Comparison of ENCODE assay signal across 25 cellular contexts in genomic region chrX:15864629-15865028, GRCh38. TPM values are rescaled to one million over a fixed set of nuclear protein-coding genes. Genes with fewer than 3 reads are reported as not detected.
DNase-seq lines count a peak whose midpoint lies in the region; ATAC-seq and TF ChIP-seq lines count a peak whose summit lies in the region.
"Had no signal": no experiment of that assay in that cellular context is flagged by ENCODE, and none has a peak within 500 bp of the region (broad histone marks: within the 10 kb centered on the region; RNA-seq: fewer than 3 reads in every experiment).

No MANE protein-coding gene starts in this region.

- no peaks in the 10 kb centered on the region for H3K4me1 Mint-ChIP-seq in natural killer cell
- H3K4me1 Mint-ChIP-seq: activated CD4-positive, alpha-beta memory T cell treated with anti-CD3 and anti-CD28 coated beads, Interleukin-2, amount 10 ng/mL, durations not matched to agents 7 days and 5 days; IgD-negative memory B cell; naive B cell; stimulated activated naive CD8-positive, alpha-beta T cell treated with anti-CD3 and anti-CD28 coated beads, Interleukin-15, amount 100 ng/mL, for 72 hours had no signal

- H3K27ac Mint-ChIP-seq in natural killer cell: no peak overlapping the region
- H3K27ac Mint-ChIP-seq: activated CD4-positive, alpha-beta memory T cell treated with anti-CD3 and anti-CD28 coated beads, Interleukin-2, amount 10 ng/mL, durations not matched to agents 7 days and 5 days; IgD-negative memory B cell; naive B cell; stimulated activated naive CD8-positive, alpha-beta T cell treated with anti-CD3 and anti-CD28 coated beads, Interleukin-15, amount 100 ng/mL, for 72 hours had no signal

- DNase-seq in ELR (ENCODE audit: low read depth) (peak; percentile 64), M059J (ENCODE audit: low read depth) (peak; percentile 49), brain microvascular endothelial cell (peak; percentile 25), psoas muscle (no peak), natural killer cell (no peak)
- DNase-seq: activated CD4-positive, alpha-beta memory T cell treated with anti-CD3 and anti-CD28 coated beads, Interleukin-2, amount 10 ng/mL, durations not matched to agents 7 days and 5 days; activated naive CD4-positive, alpha-beta T cell treated with Interleukin-2 at 50 U/mL for 16 hours; aorta; DMS79 treated with DMSO at 0.1 percent for 48 hours; effector CD8-positive, alpha-beta T cell; MM.1S; naive B cell; NCI-H1436 treated with DMSO at 0.1 percent for 48 hours; NCI-H2171 treated with DMSO at 0.1 percent for 48 hours; SIG-M5; stimulated activated CD4-positive, alpha-beta T cell treated with anti-CD3 and anti-CD28 coated beads, Interleukin-12 subunit alpha, Interleukin-12 subunit beta, amount 100 ng/mL, for 4 hours; stimulated activated naive CD8-positive, alpha-beta T cell treated with anti-CD3 and anti-CD28 coated beads, Interleukin-15, amount 100 ng/mL, for 72 hours; tibial artery had no signal

- intact Hi-C loops in psoas muscle (cut with DNase I): no loop called here
- intact Hi-C loops in natural killer cell (cut with micrococcal nuclease): no loop called here

- H3K36me3 ChIP-seq in brain microvascular endothelial cell (replicated peaks): no peaks in the 10 kb centered on the region
- H3K36me3 ChIP-seq in psoas muscle (ENCODE audit: insufficient read depth in 1 of 2, low read depth in 1 of 2): no peaks in the 10 kb centered on the region
- H3K36me3 ChIP-seq: esophagus muscularis mucosa, tibial artery had no signal

- in situ Hi-C loops in brain microvascular endothelial cell (cut with HindIII; ENCODE audit: low pct_ligation_motif_present, low sequenced_read_pairs): no loop called here

- H3K36me3 Mint-ChIP-seq in natural killer cell: no peaks in the 10 kb centered on the region
- H3K36me3 Mint-ChIP-seq: naive B cell had no signal

- TF ChIP-seq CTCF in brain microvascular endothelial cell (IDR thresholded peaks at IDR 0.05; ENCODE audit: low read depth, low read length, missing control alignments) (no peak), psoas muscle (IDR thresholded peaks at IDR 0.05) (no peak), natural killer cell (IDR thresholded peaks at IDR 0.05) (no peak)

- no peaks in the 10 kb centered on the region for H3K9me3 Mint-ChIP-seq in natural killer cell
- H3K9me3 Mint-ChIP-seq: activated CD4-positive, alpha-beta memory T cell treated with anti-CD3 and anti-CD28 coated beads, Interleukin-2, amount 10 ng/mL, durations not matched to agents 7 days and 5 days; IgD-negative memory B cell; naive B cell; stimulated activated naive CD8-positive, alpha-beta T cell treated with anti-CD3 and anti-CD28 coated beads, Interleukin-15, amount 100 ng/mL, for 72 hours had no signal

- H3K9me3 ChIP-seq in psoas muscle: no peaks in the 10 kb centered on the region
- H3K9me3 ChIP-seq: esophagus muscularis mucosa, tibial artery had no signal

- ATAC-seq in psoas muscle (peak in 2 of 4 donors; percentile 33 to 56), GM18909 (IDR thresholded peaks at IDR 0.05; ENCODE audit: poor library complexity, unreplicated experiment) (no peak), GM18520 (IDR thresholded peaks at IDR 0.05; ENCODE audit: unreplicated experiment) (no peak), HG03280 (IDR thresholded peaks at IDR 0.05; ENCODE audit: unreplicated experiment) (no peak), natural killer cell (no peak)
- ATAC-seq: activated CD4-positive, CD25-positive, alpha-beta regulatory T cell treated with anti-CD3 and anti-CD28 coated beads, Interleukin-2, amount 50 U/mL, for 24 hours; stimulated activated naive CD8-positive, alpha-beta T cell treated with anti-CD3 and anti-CD28 coated beads, Interleukin-15, amount 100 ng/mL, for 72 hours had no signal

- H3K4me3 ChIP-seq in brain microvascular endothelial cell (ENCODE audit: low read depth, low read length) (no peak overlapping the region), psoas muscle (no peak overlapping the region)
- H3K4me3 ChIP-seq: esophagus muscularis mucosa, tibial artery had no signal

- no peaks in the 10 kb centered on the region for H3K27me3 ChIP-seq in brain microvascular endothelial cell (replicated peaks)
- peaks cover 0 to 23% (median 0%) of the 10 kb centered on the region in 3 donors for H3K27me3 ChIP-seq in psoas muscle (ENCODE audit: insufficient read depth in 3 of 3, low read length in 2 of 3)
- H3K27me3 ChIP-seq: esophagus muscularis mucosa, tibial artery had no signal

- H3K27ac ChIP-seq in brain microvascular endothelial cell: no peak overlapping the region
- peak overlapping the region; percentile 69 for H3K27ac ChIP-seq in psoas muscle
- H3K27ac ChIP-seq: HL-60, tibial artery had no signal

- H3K27me3 Mint-ChIP-seq in natural killer cell (ENCODE audit: low read depth in 2 of 2): peaks cover 0 to 15% of the 10 kb centered on the region in 2 donors
- H3K27me3 Mint-ChIP-seq: naive B cell; stimulated activated naive CD8-positive, alpha-beta T cell treated with anti-CD3 and anti-CD28 coated beads, Interleukin-15, amount 100 ng/mL, for 72 hours had no signal

- no peak overlapping the region for H3K4me3 Mint-ChIP-seq in natural killer cell
- H3K4me3 Mint-ChIP-seq: activated CD4-positive, alpha-beta memory T cell treated with anti-CD3 and anti-CD28 coated beads, Interleukin-2, amount 10 ng/mL, durations not matched to agents 7 days and 5 days; IgD-negative memory B cell; naive B cell; stimulated activated naive CD8-positive, alpha-beta T cell treated with anti-CD3 and anti-CD28 coated beads, Interleukin-15, amount 100 ng/mL, for 72 hours had no signal

- peaks cover 9% of the 10 kb centered on the region for H3K4me1 ChIP-seq in psoas muscle
- H3K4me1 ChIP-seq: tibial artery had no signal

RNA-seq across cellular contexts. Expression of gene AP1S2, which starts 10.0 kb away (rescaled TPM):
- 95.9 and 112 TPM in 2 replicates for total RNA-seq in M059J (2014; rRNA removed; shearing (Covaris generic))
- total RNA-seq in psoas muscle: 100 to 1,000 TPM in 2 of 4 donors, 10 to 100 TPM in 2; 80.4 to 162 (median 120) TPM
- polyA plus RNA-seq in psoas muscle: 100 to 1,000 TPM in 2 of 3 donors, 10 to 100 TPM in 1; 80.0 to 133 (median 116) TPM
- 10 to 100 TPM; 21.0 to 30.8 (median 25.9) TPM for total RNA-seq in natural killer cell

Comparison
In these comparisons a context has a peak if more than half of its experiments do, and no peak if none do; other contexts are left out.
1. DNase-seq: peak in ELR (single experiment), M059J (single experiment) and brain microvascular endothelial cell (single experiment); none in psoas muscle (0 of 2) and natural killer cell (single experiment).